Comparison of ENCODE assay signal across 8 cellular contexts in the genomic region with DNA sequence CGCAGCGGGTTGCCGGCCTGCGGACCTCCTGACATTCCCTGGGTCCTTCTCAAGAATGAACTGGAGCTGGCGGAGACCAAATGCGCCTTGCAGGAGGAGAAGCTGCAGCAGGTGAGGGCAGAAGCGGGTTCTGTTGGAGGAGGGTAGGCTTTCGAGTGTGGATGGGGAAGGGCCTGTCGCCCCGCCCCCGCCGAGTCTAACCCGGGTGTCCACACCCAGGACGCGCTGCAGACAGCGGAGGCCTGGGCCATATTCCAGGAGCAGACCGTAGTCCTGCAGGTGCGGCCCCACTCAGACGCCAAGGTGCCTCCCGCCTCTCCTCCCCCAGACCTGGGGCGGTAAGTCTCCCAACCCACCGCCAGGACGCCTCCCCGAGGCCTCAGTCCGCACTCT.
DNase-seq lines count a peak whose midpoint lies in the region; ATAC-seq and TF ChIP-seq lines count a peak whose summit lies in the region.
"Not testable (repeated sequence)": the region's sequence is repeated elsewhere in the genome, so short reads cannot be mapped to it uniquely, and the experiment has no call there.

No MANE protein-coding gene starts in this region.

- no CpG with 5 or more reads among the region's 25 CpGs for WGBS in tibial nerve, 2 donors

- not testable (repeated sequence) for H3K36me3 ChIP-seq in SK-N-MC (ENCODE audit: insufficient read depth, low read length); tibial nerve

- not testable (repeated sequence) for H3K27ac Mint-ChIP-seq in activated naive CD4-positive, alpha-beta T cell treated with anti-CD3 and anti-CD28 coated beads, Interleukin-2, amount 50 U/mL, for 24 hours; nephron progenitor cell

- H3K36me3 Mint-ChIP-seq in activated naive CD4-positive, alpha-beta T cell treated with anti-CD3 and anti-CD28 coated beads, Interleukin-2, amount 50 U/mL, for 24 hours: not testable (repeated sequence)
- peaks cover 10% of the 10 kb centered on the region for H3K36me3 Mint-ChIP-seq in nephron progenitor cell (ENCODE audit: low read depth)

- not testable (repeated sequence) for H3K27ac ChIP-seq in SK-N-MC, tibial nerve

- peak overlapping the region; percentile 75 for H3K4me3 ChIP-seq in SK-N-MC
- peak overlapping the region; percentile 15 for H3K4me3 ChIP-seq in fibroblast of villous mesenchyme (ENCODE audit: low read depth, low read length)
- H3K4me3 ChIP-seq in tibial nerve: peak overlapping the region in 3 of 4 donors; percentile 55 to 60 (median 58)

- not testable (repeated sequence) for TF ChIP-seq POLR2A in tibial nerve (IDR thresholded peaks at IDR 0.05)

- not testable (repeated sequence) for H3K27me3 Mint-ChIP-seq in activated naive CD4-positive, alpha-beta T cell treated with anti-CD3 and anti-CD28 coated beads, Interleukin-2, amount 50 U/mL, for 24 hours
- H3K27me3 Mint-ChIP-seq in nephron progenitor cell (ENCODE audit: low read depth, poor library complexity): peaks cover 60% of the 10 kb centered on the region

- not testable (repeated sequence) for TF ChIP-seq EP300 in tibial nerve (IDR thresholded peaks at IDR 0.05)

- not testable (repeated sequence) for H3K9me3 ChIP-seq in SK-N-MC (ENCODE audit: low read depth, low read length); tibial nerve

- not testable (repeated sequence) for H3K4me1 ChIP-seq in tibial nerve

- H3K9me3 Mint-ChIP-seq in activated naive CD4-positive, alpha-beta T cell treated with anti-CD3 and anti-CD28 coated beads, Interleukin-2, amount 50 U/mL, for 24 hours; nephron progenitor cell: not testable (repeated sequence)

- peak overlapping the region; percentile 98 for H3K4me3 Mint-ChIP-seq in activated naive CD4-positive, alpha-beta T cell treated with anti-CD3 and anti-CD28 coated beads, Interleukin-2, amount 50 U/mL, for 24 hours
- peak overlapping the region; percentile 72 for H3K4me3 Mint-ChIP-seq in nephron progenitor cell

- TF ChIP-seq CTCF in fibroblast of villous mesenchyme (IDR thresholded peaks at IDR 0.05; ENCODE audit: insufficient read depth, low read depth, low read length); nephron progenitor cell (IDR thresholded peaks at IDR 0.05); tibial nerve (IDR thresholded peaks at IDR 0.05): not testable (repeated sequence)

- peaks cover 14% of the 10 kb centered on the region for H3K4me1 Mint-ChIP-seq in activated naive CD4-positive, alpha-beta T cell treated with anti-CD3 and anti-CD28 coated beads, Interleukin-2, amount 50 U/mL, for 24 hours
- H3K4me1 Mint-ChIP-seq in nephron progenitor cell: peaks cover 14% of the 10 kb centered on the region

- ATAC-seq in GM18511 (IDR thresholded peaks at IDR 0.05; ENCODE audit: unreplicated experiment) (peak; percentile 36), GM21737 (IDR thresholded peaks at IDR 0.05; ENCODE audit: unreplicated experiment) (peak; percentile 11), HG03103 (IDR thresholded peaks at IDR 0.05; ENCODE audit: low read depth, unreplicated experiment) (peak; percentile 7)

- not testable (repeated sequence) for DNase-seq in SK-N-MC (ENCODE audit: low read depth, low spot score); fibroblast of villous mesenchyme (ENCODE audit: low read depth); nephron progenitor cell; tibial nerve (ENCODE audit: low spot score in 2 of 2)

- H3K27me3 ChIP-seq in tibial nerve: not testable (repeated sequence)

- H3K9ac ChIP-seq in SK-N-MC (ENCODE audit: insufficient read length): not testable (repeated sequence)

Comparison
In these comparisons a context has a peak if more than half of its experiments do, and no peak if none do; other contexts are left out.
1. H3K4me3 ChIP-seq: peak in every context shown above with its lines; median percentile 75 in SK-N-MC; 58 in tibial nerve; 15 in fibroblast of villous mesenchyme.